ENCODE assay signal across 11 cellular contexts in the genomic region with DNA sequence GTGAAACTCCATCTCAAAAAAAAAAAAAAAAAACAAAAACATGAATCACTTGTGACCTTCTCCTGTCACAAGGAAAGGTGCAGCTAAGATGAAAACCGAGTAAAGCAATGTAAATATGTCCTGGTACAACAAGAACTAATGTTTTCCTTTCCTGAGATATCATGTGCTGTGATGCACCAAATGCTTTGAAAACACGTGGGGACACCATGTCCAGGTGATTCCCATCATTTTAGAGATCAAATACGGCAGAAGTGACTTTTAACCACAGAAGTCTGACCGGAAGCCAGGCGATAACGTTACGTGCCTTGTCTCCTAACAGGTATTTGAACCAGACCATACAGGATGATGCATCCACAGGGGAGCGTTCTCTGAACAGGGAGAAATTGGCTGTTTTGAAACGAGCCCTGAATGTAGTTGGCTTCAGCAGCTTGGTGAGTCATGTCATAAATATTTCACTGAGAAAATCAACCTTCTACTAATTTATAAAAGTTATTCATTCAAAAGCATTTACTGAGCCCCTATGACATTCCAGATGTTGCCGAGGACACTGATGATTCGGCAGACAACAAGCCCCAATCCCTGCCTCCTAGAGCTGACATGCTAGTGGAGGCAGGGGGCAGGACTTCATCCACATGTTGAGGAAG.
DNase-seq lines count a peak whose midpoint lies in the region; ATAC-seq, FAIRE-seq and TF ChIP-seq lines count a peak whose summit lies in the region.
"Had no signal": no experiment of that assay in that cellular context is flagged by ENCODE, and none has a peak within 500 bp of the region (broad histone marks: within the 10 kb centered on the region; RNA-seq: fewer than 3 reads in every experiment).

No MANE protein-coding gene starts in this region.

- H3K9me3 Mint-ChIP-seq in Caco-2 (ENCODE audit: unreplicated experiment): no peaks in the 10 kb centered on the region

- no peak for ATAC-seq in HG02588 (IDR thresholded peaks at IDR 0.05; ENCODE audit: unreplicated experiment)
- ATAC-seq: activated CD4-positive, alpha-beta T cell treated with anti-CD3 and anti-CD28 coated beads for 36 hours had no signal

- H3K27ac ChIP-seq in sigmoid colon: peak overlapping the region in 1 of 4 donors; percentile 41
- H3K27ac ChIP-seq: parathyroid adenoma had no signal

- no TSS peak for BruUV-seq in Caco-2 (replicated peaks; lab: Mats Ljungman, UMichigan)

- H3K4me3 Mint-ChIP-seq in Caco-2 (ENCODE audit: unreplicated experiment): no peak overlapping the region
- H3K4me3 Mint-ChIP-seq: activated CD4-positive, alpha-beta T cell treated with anti-CD3 and anti-CD28 coated beads for 36 hours had no signal

- H3K36me3 ChIP-seq in sigmoid colon: no peaks in the 10 kb centered on the region
- no peaks in the 10 kb centered on the region for H3K36me3 ChIP-seq in Caco-2 (ENCODE audit: control insufficient read depth, insufficient read depth, low read length)

- H3K27me3 ChIP-seq in sigmoid colon: no peaks in the 10 kb centered on the region
- no peaks in the 10 kb centered on the region for H3K27me3 ChIP-seq in Caco-2 (replicated peaks; ENCODE audit: control insufficient read depth, insufficient read depth, low read length)

- POLR2A ChIA-PET in Caco-2 (lab: Charles Lee): no interaction called here

- TF ChIP-seq CTCF in fibroblast of villous mesenchyme (IDR thresholded peaks at IDR 0.05; ENCODE audit: insufficient read depth, low read depth, low read length) (no peak), sigmoid colon (IDR thresholded peaks at IDR 0.05) (no peak), D721Med (IDR thresholded peaks at IDR 0.05; ENCODE audit: insufficient read depth, missing control alignments) (no peak), Caco-2 (IDR thresholded peaks at IDR 0.05; ENCODE audit: insufficient read depth in 1 of 2, low read depth in 1 of 2, low read length in 1 of 2, severe bottlenecking in 1 of 2, unreplicated experiment in 1 of 2) (no peak)

- no peak for FAIRE-seq in D721Med (lab: Jason Lieb, UNC)

- peaks cover 6% of the 10 kb centered on the region for H3K4me1 Mint-ChIP-seq in Caco-2 (ENCODE audit: low read depth, unreplicated experiment)
- H3K4me1 Mint-ChIP-seq: activated CD4-positive, alpha-beta T cell treated with anti-CD3 and anti-CD28 coated beads for 36 hours had no signal

- H3K4me3 ChIP-seq in fibroblast of villous mesenchyme (ENCODE audit: low read depth, low read length) (no peak overlapping the region), sigmoid colon (no peak overlapping the region), Caco-2 (ENCODE audit: low read depth, low read length) (no peak overlapping the region)

- H3K27me3 Mint-ChIP-seq in Caco-2 (ENCODE audit: insufficient read depth, unreplicated experiment): no peaks in the 10 kb centered on the region

- H3K9me3 ChIP-seq in sigmoid colon (no peaks in the 10 kb centered on the region), Caco-2 (no peaks in the 10 kb centered on the region)

- TF ChIP-seq EP300 in sigmoid colon (IDR thresholded peaks at IDR 0.05): no peak

- H3K36me3 Mint-ChIP-seq in Caco-2 (ENCODE audit: insufficient read depth, unreplicated experiment): no peaks in the 10 kb centered on the region

- DNase-seq in H4 (ENCODE audit: low spot score) (peak; percentile 27), T1000 (lab: John Stamatoyannopoulos, UW) (peak; percentile 44), fibroblast of villous mesenchyme (ENCODE audit: low read depth) (peak; percentile 73), sigmoid colon (peak; percentile 69), SKM-1 (lab: John Stamatoyannopoulos, UW; ENCODE audit: unreplicated experiment) (no peak), D721Med (ENCODE audit: insufficient read length, low spot score) (no peak), Caco-2 (no peak)
- DNase-seq: activated CD4-positive, alpha-beta T cell treated with anti-CD3 and anti-CD28 coated beads for 36 hours; MM.1S had no signal

- TF ChIP-seq POLR2A in sigmoid colon (IDR thresholded peaks at IDR 0.05): no peak

- H3K27ac Mint-ChIP-seq in Caco-2 (ENCODE audit: unreplicated experiment): no peak overlapping the region
- H3K27ac Mint-ChIP-seq: activated CD4-positive, alpha-beta T cell treated with anti-CD3 and anti-CD28 coated beads for 36 hours had no signal

- intact Hi-C loops in sigmoid colon (cut with DNase I) (loop anchor here (5.0 kb wide), 1 partner anchor 1180 kb away; no protein-coding TSS in a partner anchor), Caco-2 (cut with micrococcal nuclease; ENCODE audit: unreplicated experiment) (no loop called here)

- peaks cover 0 to 6% (median 2%) of the 10 kb centered on the region in 4 donors for H3K4me1 ChIP-seq in sigmoid colon
- no peaks in the 10 kb centered on the region for H3K4me1 ChIP-seq in Caco-2
- H3K4me1 ChIP-seq: parathyroid adenoma had no signal

- WGBS in sigmoid colon, 2 donors: 65 to 76% methylated on average over 11 of the region's 11 CpGs

- CTCF ChIA-PET in Caco-2 (lab: Charles Lee): no interaction called here

Comparison
In these comparisons a context has a peak if more than half of its experiments do, and no peak if none do; other contexts are left out.
1. DNase-seq: peak in H4 (single experiment), T1000 (single experiment), fibroblast of villous mesenchyme (single experiment) and sigmoid colon (single experiment); none in SKM-1 (single experiment), D721Med (single experiment) and Caco-2 (0 of 2).